ENCODE assay signal across 21 cellular contexts in the genomic region with DNA sequence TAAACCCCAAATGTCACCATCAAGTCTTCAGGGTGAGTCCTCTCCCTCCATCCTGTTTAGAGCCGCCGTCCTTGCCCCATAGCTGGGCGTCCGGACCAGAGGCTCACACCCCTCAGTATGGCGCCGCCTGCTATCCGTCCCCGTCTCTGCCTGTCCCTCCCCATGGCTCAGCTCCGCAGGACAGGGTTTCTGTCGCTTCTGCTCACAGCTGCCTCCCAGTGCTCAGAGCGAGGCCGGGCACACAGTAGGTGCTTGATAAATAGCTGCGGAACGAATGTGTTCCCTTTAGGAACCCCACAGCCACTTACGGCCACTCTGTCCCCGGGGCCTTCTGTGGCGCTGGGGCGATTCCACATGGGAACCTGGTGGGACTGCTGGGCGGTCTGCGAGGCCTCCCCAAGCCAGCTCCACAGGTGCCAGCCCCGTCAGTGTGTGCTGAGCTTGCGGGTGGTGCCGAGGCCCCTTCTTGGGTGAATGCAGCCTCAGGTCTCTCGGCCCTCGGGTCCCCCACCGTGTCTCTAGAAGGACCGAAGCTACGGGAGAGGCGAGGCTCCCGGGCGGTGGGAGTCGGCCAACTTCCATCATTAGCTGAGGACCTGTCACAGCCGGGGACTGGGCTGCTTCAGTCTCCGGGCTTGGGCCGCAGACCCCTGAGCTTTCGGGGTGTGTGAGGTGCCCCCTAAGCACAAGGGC.
DNase-seq lines count a peak whose midpoint lies in the region; ATAC-seq, FAIRE-seq and TF ChIP-seq lines count a peak whose summit lies in the region.
"Had no signal": no experiment of that assay in that cellular context is flagged by ENCODE, and none has a peak within 500 bp of the region (broad histone marks: within the 10 kb centered on the region; RNA-seq: fewer than 3 reads in every experiment).

No MANE protein-coding gene starts in this region.

- intact Hi-C loops in K562 (cut with micrococcal nuclease): no loop called here

- no peak for TF ChIP-seq EP300 in K562 (IDR thresholded peaks at IDR 0.05; ENCODE audit: low read length)

- H3K27ac ChIP-seq in K562 (ENCODE audit: extremely low read depth, low read depth, low read length): no peak overlapping the region
- H3K27ac ChIP-seq: 22Rv1 had no signal

- no peak overlapping the region for H2AFZ ChIP-seq in K562 (ENCODE audit: low read depth, low read length)
- H2AFZ ChIP-seq: GM23338 had no signal

- in situ Hi-C loops in K562 (cut with MboI): no loop called here

- H3K9me3 Mint-ChIP-seq in activated naive CD4-positive, alpha-beta T cell treated with anti-CD3 and anti-CD28 coated beads, Interleukin-2, amount 50 U/mL, for 24 hours: no peaks in the 10 kb centered on the region
- H3K9me3 Mint-ChIP-seq in nephron: peaks cover 18% of the 10 kb centered on the region
- H3K9me3 Mint-ChIP-seq: CD4-positive, alpha-beta T cell; GM23338 had no signal

- no peaks in the 10 kb centered on the region for H3K79me2 ChIP-seq in K562 (ENCODE audit: control insufficient read depth, insufficient read depth, low read length)

- TF ChIP-seq RAD21 in K562 (CRISPR knock-in tag; conservative IDR thresholded peaks at IDR 0.05 in 1 of 2, IDR thresholded peaks at IDR 0.05 in 1 of 2): no peak

- H3K9me3 ChIP-seq in K562 (replicated peaks; ENCODE audit: control insufficient read depth, insufficient read depth, low read depth, low read length): no peaks in the 10 kb centered on the region
- H3K9me3 ChIP-seq: HAP-1 had no signal

- no peaks in the 10 kb centered on the region for H3K4me1 Mint-ChIP-seq in activated naive CD4-positive, alpha-beta T cell treated with anti-CD3 and anti-CD28 coated beads, Interleukin-2, amount 50 U/mL, for 24 hours
- H3K4me1 Mint-ChIP-seq in nephron: peaks cover 10% of the 10 kb centered on the region
- H3K4me1 Mint-ChIP-seq: GM23338 had no signal

- POLR2A ChIA-PET in K562 (lab: Yijun Ruan, JAX): interaction anchor here (0.5 kb wide), 1 partner anchor 1032 kb away, joined by 3 read pairs; no protein-coding TSS in a partner anchor

- peaks cover 0 to 33% of the 10 kb centered on the region in 2 experiments; a peak in 2 of 5 replicates for H3K4me1 ChIP-seq in K562 (replicated peaks in 1 of 2; ENCODE audit: control insufficient read depth in 2 of 2, insufficient read depth in 2 of 2, low read length in 2 of 2)
- H3K4me1 ChIP-seq: HAP-1 had no signal

- CTCF ChIA-PET in K562 (lab: Yijun Ruan, JAX; ENCODE audit: low intra/inter-chr PET ratio): no interaction called here

- H3K27ac Mint-ChIP-seq in activated naive CD4-positive, alpha-beta T cell treated with anti-CD3 and anti-CD28 coated beads, Interleukin-2, amount 50 U/mL, for 24 hours: no peak overlapping the region
- no peak overlapping the region for H3K27ac Mint-ChIP-seq in nephron
- H3K27ac Mint-ChIP-seq: CD4-positive, alpha-beta T cell; GM23338 had no signal

- peaks cover 17% of the 10 kb centered on the region for H3K27me3 Mint-ChIP-seq in activated naive CD4-positive, alpha-beta T cell treated with anti-CD3 and anti-CD28 coated beads, Interleukin-2, amount 50 U/mL, for 24 hours
- H3K27me3 Mint-ChIP-seq in nephron (ENCODE audit: low read depth): peaks cover 85% of the 10 kb centered on the region

- H3K4me3 ChIP-seq in K562: no peak overlapping the region
- H3K4me3 ChIP-seq: GM12878, GM23338, HAP-1 had no signal

- no peak for DNase-seq in activated naive CD4-positive, alpha-beta T cell treated with anti-CD3 and anti-CD28 coated beads, Interleukin-2, amount 50 U/mL, for 16 hours
- DNase-seq in K562 (ENCODE audit: extremely low read depth in 1 of 4, low spot score in 3 of 4) (no peak), SW480 (ENCODE audit: low spot score) (no peak), amniotic stem cell (lab: John Stamatoyannopoulos, UW) (no peak), DMS53 (lab: John Stamatoyannopoulos, UW) (no peak)
- DNase-seq: AML-193; C1 segment of cervical spinal cord; Calu3; CD4-positive, alpha-beta T cell; DMS 273 treated with DMSO at 0.1 percent for 48 hours; DMS79 had no signal

- peak overlapping the region; percentile 44 for H3K4me3 Mint-ChIP-seq in activated naive CD4-positive, alpha-beta T cell treated with anti-CD3 and anti-CD28 coated beads, Interleukin-2, amount 50 U/mL, for 24 hours
- peak overlapping the region; percentile 15 to 47 (median 32) for H3K4me3 Mint-ChIP-seq in nephron
- H3K4me3 Mint-ChIP-seq: CD4-positive, alpha-beta T cell; GM23338 had no signal

- no peaks in the 10 kb centered on the region for H3K36me3 Mint-ChIP-seq in activated naive CD4-positive, alpha-beta T cell treated with anti-CD3 and anti-CD28 coated beads, Interleukin-2, amount 50 U/mL, for 24 hours
- no peaks in the 10 kb centered on the region for H3K36me3 Mint-ChIP-seq in nephron (ENCODE audit: low read depth)

- peaks cover 48 to 90% of the 10 kb centered on the region in 2 experiments for H3K27me3 ChIP-seq in K562 (ENCODE audit: control insufficient read depth in 2 of 2, insufficient read depth in 2 of 2, low read length in 2 of 2)

- no peak overlapping the region for H3K9ac ChIP-seq in K562 (ENCODE audit: insufficient read depth in 1 of 2, low read depth in 2 of 2, low read length in 2 of 2)

- FAIRE-seq in K562 (lab: Jason Lieb, UNC): no peak
- FAIRE-seq: GM12878, GM18507, HepG2, HTR-8/SVneo had no signal

- 5% methylated on average over 27 of the region's 36 CpGs for WGBS in K562 (ENCODE audit: insufficient coverage, low coverage, missing lambda C conversion rate)

- no peak for TF ChIP-seq CTCF in K562 (IDR thresholded peaks at IDR 0.05 in 2 of 3, conservative IDR thresholded peaks at IDR 0.05 in 1 of 3; ENCODE audit: insufficient read depth in 2 of 3, low read depth in 1 of 3, low read length in 3 of 3)
- no peak for TF ChIP-seq CTCF in nephron (IDR thresholded peaks at IDR 0.05; ENCODE audit: unreplicated experiment in 3 of 3)

- no peaks in the 10 kb centered on the region for H3K9me1 ChIP-seq in K562 (ENCODE audit: control insufficient read depth, insufficient read depth, low read length)

- no peak overlapping the region for H3K4me2 ChIP-seq in K562 (ENCODE audit: insufficient read depth, low read length)
- H3K4me2 ChIP-seq: GM23338 had no signal

- peaks cover 11% of the 10 kb centered on the region for H4K20me1 ChIP-seq in K562 (replicated peaks; ENCODE audit: control insufficient read depth, insufficient read depth, low read length)

- no peak for TF ChIP-seq POLR2A in K562 (conservative IDR thresholded peaks at IDR 0.05)

- H3K36me3 ChIP-seq in K562 (ENCODE audit: control insufficient read depth, insufficient read depth, low read length): no peaks in the 10 kb centered on the region
- H3K36me3 ChIP-seq: HAP-1 had no signal

- ATAC-seq in K562 (0 out of 3 replicates have a peak, but pooled peaks have one; percentile 29), GM18511 (IDR thresholded peaks at IDR 0.05; ENCODE audit: unreplicated experiment) (no peak)
- ATAC-seq: GM12878, GM23338, HepG2 had no signal

- BruUV-seq in K562 (replicated peaks; lab: Mats Ljungman, UMichigan): no TSS peak

TF ChIP-seq in K562, 482 proteins besides CTCF, POLR2A, EP300 and RAD21:
- TF ChIP-seq HCFC1 (IDR thresholded peaks at IDR 0.05; ENCODE audit: low read depth, low read length) (no peak), ZKSCAN1 (IDR thresholded peaks at IDR 0.05; ENCODE audit: low read depth, low read length) (peak; percentile 82)
